8 cellular contexts compared by ENCODE assay signal in genomic region chr14:35416108-35416750, GRCh38. TPM values are rescaled to one million over a fixed set of nuclear protein-coding genes. Genes with fewer than 3 reads are reported as not detected.
DNase-seq lines count a peak whose midpoint lies in the region; ATAC-seq, FAIRE-seq and TF ChIP-seq lines count a peak whose summit lies in the region.

No MANE protein-coding gene starts in this region.

- no peaks in the 10 kb centered on the region for H3K79me1 ChIP-seq in mesendoderm (ENCODE audit: low read length)

- TF ChIP-seq CTCF in D721Med (IDR thresholded peaks at IDR 0.05; ENCODE audit: insufficient read depth, missing control alignments): no peak

- H3K4me1 ChIP-seq in mesendoderm (ENCODE audit: control insufficient read depth, low read depth, low read length): no peaks in the 10 kb centered on the region

- ATAC-seq in HG02642 (IDR thresholded peaks at IDR 0.05; ENCODE audit: poor library complexity, unreplicated experiment): peak; percentile 54

- DNase-seq in GM12892 (ENCODE audit: insufficient read length): no peak
- DNase-seq in activated CD4-positive, CD25-positive, alpha-beta regulatory T cell treated with anti-CD3 and anti-CD28 coated beads, Interleukin-2, amount 50 U/mL, for 72 hours: peak; percentile 58
- DNase-seq in mesendoderm: no peak
- DNase-seq in SKM-1 (lab: John Stamatoyannopoulos, UW; ENCODE audit: unreplicated experiment): no peak
- DNase-seq in GDM1 (lab: John Stamatoyannopoulos, UW): no peak
- no peak for DNase-seq in D721Med (ENCODE audit: insufficient read length, low spot score)
- DNase-seq in kidney glomerular epithelial cell (lab: John Stamatoyannopoulos, UW): no peak

- no peak overlapping the region for H3K4ac ChIP-seq in mesendoderm (ENCODE audit: low read depth, low read length)

- TF ChIP-seq POLR2A in GM12892 (IDR thresholded peaks at IDR 0.05; ENCODE audit: low read depth, low read length): no peak

- peak overlapping the region; percentile 42 for H3K18ac ChIP-seq in mesendoderm (ENCODE audit: low read length)

- H3K27me3 ChIP-seq in mesendoderm (ENCODE audit: insufficient read depth, low read length, poor library complexity): no peaks in the 10 kb centered on the region

- no peaks in the 10 kb centered on the region for H3K79me2 ChIP-seq in mesendoderm (ENCODE audit: control insufficient read depth, insufficient read depth, low read length)

- no peak overlapping the region for H3K56ac ChIP-seq in mesendoderm (ENCODE audit: low read length)

- no peak overlapping the region for H3K27ac ChIP-seq in mesendoderm (ENCODE audit: low read depth, low read length)

- no CpG with 5 or more reads among the region's 5 CpGs for WGBS in mesendoderm (ENCODE audit: extremely low coverage, insufficient coverage, low lambda C conversion rate)

- no peak overlapping the region for H3K23ac ChIP-seq in mesendoderm (ENCODE audit: low read length)

- no peak overlapping the region for H2AK5ac ChIP-seq in mesendoderm (ENCODE audit: low read length)

- no peak overlapping the region for H2BK5ac ChIP-seq in mesendoderm (ENCODE audit: low read length)

- H3K4me3 ChIP-seq in mesendoderm (ENCODE audit: low read length): no peak overlapping the region

- no peaks in the 10 kb centered on the region for H3K36me3 ChIP-seq in mesendoderm (ENCODE audit: control insufficient read depth, insufficient read depth, low read length)

- FAIRE-seq in GM12892 (lab: Jason Lieb, UNC) (peak; percentile 48), D721Med (lab: Jason Lieb, UNC) (no peak)

- H3K4me2 ChIP-seq in mesendoderm (ENCODE audit: low read length): no peak overlapping the region

- peak overlapping the region; percentile 2 for H3K9ac ChIP-seq in mesendoderm (ENCODE audit: low read length)

- H4K5ac ChIP-seq in mesendoderm (ENCODE audit: low read length): no peak overlapping the region

- H2BK120ac ChIP-seq in mesendoderm (ENCODE audit: low read depth, low read length): no peak overlapping the region

- H2BK15ac ChIP-seq in mesendoderm (replicated peaks; ENCODE audit: low read depth): no peak overlapping the region

- no peak overlapping the region for H4K8ac ChIP-seq in mesendoderm (ENCODE audit: low read depth, low read length)

RNA-seq across cellular contexts. Expression of gene NFKBIA, which starts 11.7 kb away (rescaled TPM):
- 229 TPM for polyA plus RNA-seq in GM12892 (2012; ENCODE audit: missing spikeins)
- 49.3 TPM for polyA plus RNA-seq in mesendoderm (2013, experiment 1 of 2)
- polyA plus RNA-seq in mesendoderm (2013, experiment 2 of 2): 45.6 TPM
